Comparison of ENCODE assay signal across 1 cellular context in genomic region chr6:89874438-89874837, GRCh38.
TF ChIP-seq lines count a peak whose summit lies in the region.

No MANE protein-coding gene starts in this region.

TF ChIP-seq in K562, 482 proteins besides CTCF, POLR2A, EP300 and RAD21:
- TF ChIP-seq NCOR1 (IDR thresholded peaks at IDR 0.05) (peak; percentile 69), VEZF1 (CRISPR knock-in tag; IDR thresholded peaks at IDR 0.05) (no peak), RBBP5 (IDR thresholded peaks at IDR 0.05; ENCODE audit: borderline replicate concordance, insufficient read depth, low read length, poor library complexity, severe bottlenecking) (no peak), NFIC (IDR thresholded peaks at IDR 0.05) (peak; percentile 35; the same call in 1 of the 2 replicates), KDM1A (IDR thresholded peaks at IDR 0.05) (peak; percentile 58 to 63), FOSL1 (tag; conservative IDR thresholded peaks at IDR 0.05) (no peak), SMARCA4 (IDR thresholded peaks at IDR 0.05) (peak; percentile 78), MTA2 (IDR thresholded peaks at IDR 0.05; ENCODE audit: low read depth) (peak; percentile 67; the same call in 1 of the 2 replicates), BRCA1 (IDR thresholded peaks at IDR 0.05) (no peak), BRCA1 (CRISPR knock-in tag; IDR thresholded peaks at IDR 0.05) (no peak), TARDBP (IDR thresholded peaks at IDR 0.05) (no peak), NKRF (IDR thresholded peaks at IDR 0.05; ENCODE audit: borderline replicate concordance) (no peak), HMGXB4 (CRISPR knock-in tag; IDR thresholded peaks at IDR 0.05) (no peak), TBP (optimal IDR thresholded peaks at IDR 0.05; ENCODE audit: low read depth, low read length) (no peak), SOX6 (IDR thresholded peaks at IDR 0.05) (peak; percentile 39; the same call in 1 of the 2 replicates), ZNF696 (CRISPR knock-in tag; conservative IDR thresholded peaks at IDR 0.05) (no peak), POLR2AphosphoS5 (IDR thresholded peaks at IDR 0.05; ENCODE audit: control insufficient read depth, insufficient read depth, low read depth, low read length) (peak; percentile 72), ERF (CRISPR knock-in tag; IDR thresholded peaks at IDR 0.05) (no peak), CBFA2T3 (IDR thresholded peaks at IDR 0.05) (peak; percentile 88), ZNF232 (CRISPR knock-in tag; IDR thresholded peaks at IDR 0.05) (no peak), ZNF23 (CRISPR knock-in tag; IDR thresholded peaks at IDR 0.05) (no peak), ARID1B (IDR thresholded peaks at IDR 0.05) (peak; percentile 90), CHD1 (IDR thresholded peaks at IDR 0.05; ENCODE audit: low read length) (no peak), TCF3 (CRISPR knock-in tag; IDR thresholded peaks at IDR 0.05) (peak; percentile 81), SMARCE1 (IDR thresholded peaks at IDR 0.05) (peak; percentile 48; the same call in 1 of the 2 replicates), GATAD2B (IDR thresholded peaks at IDR 0.05; ENCODE audit: borderline replicate concordance) (0 out of 2 replicates have a peak, but pooled peaks have one; percentile 39), CREB1 (IDR thresholded peaks at IDR 0.05) (peak; percentile 36; the same call in 1 of the 2 replicates), CREB1 (CRISPR knock-in tag; IDR thresholded peaks at IDR 0.05) (no peak), WHSC1 (IDR thresholded peaks at IDR 0.05; ENCODE audit: low read length) (no peak), CHD4 (IDR thresholded peaks at IDR 0.05; ENCODE audit: insufficient read depth, insufficient replicate concordance, low read depth, low read length, poor library complexity, severe bottlenecking) (no peak), RCOR1 (IDR thresholded peaks at IDR 0.05; ENCODE audit: borderline replicate concordance in 1 of 2, low read depth in 2 of 2, low read length in 2 of 2) (peak in 1 of 2 experiments; percentile 66; a peak in 1 of 4 replicates), GATA2 (CRISPR knock-in tag; IDR thresholded peaks at IDR 0.05) (peak; percentile 43; the same call in 1 of the 2 replicates), RAD51 (IDR thresholded peaks at IDR 0.05; ENCODE audit: borderline replicate concordance, low read depth) (no peak), ZNF347 (CRISPR knock-in tag; IDR thresholded peaks at IDR 0.05; ENCODE audit: low read depth) (no peak), TAL1 (IDR thresholded peaks at IDR 0.05) (peak; percentile 84), TAF1 (IDR thresholded peaks at IDR 0.05; ENCODE audit: control insufficient read depth, extremely low read depth, insufficient read depth, low read length, severe bottlenecking) (no peak), DPF2 (IDR thresholded peaks at IDR 0.05) (peak; percentile 85), CCNT2 (IDR thresholded peaks at IDR 0.05; ENCODE audit: borderline replicate concordance, extremely low read depth, insufficient read length, low read depth, low read length) (peak; percentile 60), HEY1 (CRISPR knock-in tag; IDR thresholded peaks at IDR 0.05; ENCODE audit: borderline replicate concordance) (no peak), SMARCC2 (IDR thresholded peaks at IDR 0.05; ENCODE audit: low read depth) (peak; percentile 36; the same call in 1 of the 2 replicates), SNIP1 (IDR thresholded peaks at IDR 0.05; ENCODE audit: low read depth) (no peak), ZFPM2 (CRISPR knock-in tag; IDR thresholded peaks at IDR 0.05) (no peak), ZNF174 (CRISPR knock-in tag; IDR thresholded peaks at IDR 0.05) (no peak), TEAD4 (IDR thresholded peaks at IDR 0.05; ENCODE audit: low read length) (peak; percentile 88), TEAD4 (CRISPR knock-in tag; IDR thresholded peaks at IDR 0.05; ENCODE audit: borderline replicate concordance) (no peak), ZNF274 (IDR thresholded peaks at IDR 0.05; ENCODE audit: borderline replicate concordance, low read depth, low read length) (no peak), CBFA2T2 (conservative IDR thresholded peaks at IDR 0.05) (peak; percentile 79), ZNF589 (CRISPR knock-in tag; IDR thresholded peaks at IDR 0.05; ENCODE audit: low read depth) (no peak), NFATC3 (IDR thresholded peaks at IDR 0.05) (no peak), ZNF507 (tag; conservative IDR thresholded peaks at IDR 0.05) (no peak), ZC3H8 (IDR thresholded peaks at IDR 0.05) (no peak), PML (IDR thresholded peaks at IDR 0.05; ENCODE audit: low read length) (peak; percentile 60; the same call in 1 of the 2 replicates), STAT5A (IDR thresholded peaks at IDR 0.05; ENCODE audit: borderline replicate concordance, low read length) (peak; percentile 69), KLF16 (IDR thresholded peaks at IDR 0.05) (0 out of 2 replicates have a peak, but pooled peaks have one; percentile 14), SIRT6 (IDR thresholded peaks at IDR 0.05; ENCODE audit: low read depth, low read length) (no peak)
TF ChIP-seq in K562: peak in this region for 24.
